Comparison of ENCODE assay signal across 9 cellular contexts in genomic region chr9:95189230-95190098, GRCh38.
A peak's percentile ranks its signal among the peaks of the same experiment; 100 is the strongest.
DNase-seq lines count a peak whose midpoint lies in the region; ATAC-seq and TF ChIP-seq lines count a peak whose summit lies in the region.
"Had no signal": no experiment of that assay in that cellular context is flagged by ENCODE, and none has a peak within 500 bp of the region (broad histone marks: within the 10 kb centered on the region; RNA-seq: fewer than 3 reads in every experiment).

No MANE protein-coding gene starts in this region.

- H3K79me2 ChIP-seq in fibroblast of lung (ENCODE audit: control insufficient read depth, insufficient read depth, low read length): no peaks in the 10 kb centered on the region

- H3K9ac ChIP-seq in fibroblast of lung (ENCODE audit: insufficient read depth, low read length): no peak overlapping the region

- peaks cover 6% of the 10 kb centered on the region for H3K4me1 ChIP-seq in fibroblast of lung (ENCODE audit: control insufficient read depth, extremely low read depth, insufficient read depth, low read length)

- ATAC-seq in T-helper 17 cell (no peak), HG03025 (IDR thresholded peaks at IDR 0.05; ENCODE audit: low FRiP score, unreplicated experiment) (no peak), GM21723 (IDR thresholded peaks at IDR 0.05; ENCODE audit: unreplicated experiment) (no peak)

- H3K27ac ChIP-seq in fibroblast of lung (ENCODE audit: insufficient read depth, low read length): no peak overlapping the region

- TF ChIP-seq CTCF in fibroblast of lung (conservative IDR thresholded peaks at IDR 0.05 in 1 of 2, IDR thresholded peaks at IDR 0.05 in 1 of 2; ENCODE audit: low read depth in 1 of 2, low read length in 2 of 2): no peak
- TF ChIP-seq CTCF in osteocyte (IDR thresholded peaks at IDR 0.05): no peak

- H3K27me3 Mint-ChIP-seq in T-helper 17 cell: no peaks in the 10 kb centered on the region
- H3K27me3 Mint-ChIP-seq in osteocyte (ENCODE audit: unreplicated experiment): no peaks in the 10 kb centered on the region

- H3K4me3 Mint-ChIP-seq in T-helper 17 cell (peak overlapping the region; percentile 66), osteocyte (ENCODE audit: unreplicated experiment) (peak overlapping the region; percentile 55)

- H3K9me3 Mint-ChIP-seq in osteocyte (ENCODE audit: unreplicated experiment): no peaks in the 10 kb centered on the region

- no peaks in the 10 kb centered on the region for H3K36me3 ChIP-seq in fibroblast of lung (ENCODE audit: control insufficient read depth, insufficient read depth, low read length)

- H3K4me3 ChIP-seq in fibroblast of lung (replicated peaks in 1 of 4; ENCODE audit: control extremely low read depth in 1 of 4, insufficient read depth in 1 of 4, low read depth in 3 of 4, low read length in 4 of 4): peak overlapping the region; percentile 2 to 19 (median 14)

- H3K27me3 ChIP-seq in fibroblast of lung (ENCODE audit: control insufficient read depth, insufficient read depth, low read length): no peaks in the 10 kb centered on the region

- H2AFZ ChIP-seq in fibroblast of lung (ENCODE audit: low read length): peak overlapping the region; percentile 50

- DNase-seq in GDM1 (lab: John Stamatoyannopoulos, UW): peak; percentile 21
- no peak for DNase-seq in T-helper 17 cell
- peak; percentile 86 to 88 for DNase-seq in fibroblast of lung (ENCODE audit: low read depth in 2 of 2)
- DNase-seq in osteocyte (ENCODE audit: extremely low spot score, unreplicated experiment): no peak
- DNase-seq in CD1c-positive myeloid dendritic cell (ENCODE audit: extremely low spot score): no peak
- DNase-seq in ecto neural progenitor cell (ENCODE audit: low spot score): no peak
- DNase-seq: NCI-H1048 had no signal

- H3K27ac Mint-ChIP-seq in T-helper 17 cell (peak overlapping the region; percentile 81), osteocyte (ENCODE audit: unreplicated experiment) (peak overlapping the region; percentile 93)

- H3K36me3 Mint-ChIP-seq in T-helper 17 cell (ENCODE audit: low read depth): peaks cover 2% of the 10 kb centered on the region
- H3K36me3 Mint-ChIP-seq in osteocyte (ENCODE audit: unreplicated experiment): peaks cover 4% of the 10 kb centered on the region

- peak overlapping the region; percentile 78 for H3K4me2 ChIP-seq in fibroblast of lung (ENCODE audit: extremely low read depth, insufficient read depth, low read length)

- no peaks in the 10 kb centered on the region for H4K20me1 ChIP-seq in fibroblast of lung (ENCODE audit: control insufficient read depth, extremely low read depth, insufficient read depth, low read length)

- H3K9me3 ChIP-seq in T-helper 17 cell (ENCODE audit: control insufficient read depth, low read length, poor library complexity, severe bottlenecking) (no peaks in the 10 kb centered on the region), fibroblast of lung (ENCODE audit: control insufficient read depth, insufficient read depth, low read depth, low read length) (no peaks in the 10 kb centered on the region)

- peaks cover 23% of the 10 kb centered on the region for H3K4me1 Mint-ChIP-seq in T-helper 17 cell
- peaks cover 40% of the 10 kb centered on the region for H3K4me1 Mint-ChIP-seq in osteocyte (ENCODE audit: unreplicated experiment)

Comparison
In these comparisons a context has a peak if more than half of its experiments do, and no peak if none do; other contexts are left out.
1. DNase-seq: peak in GDM1 (single experiment) and fibroblast of lung (2 of 2); none in T-helper 17 cell (0 of 3), osteocyte (single experiment), CD1c-positive myeloid dendritic cell (single experiment) and ecto neural progenitor cell (single experiment).